Comparison of ENCODE assay signal across 24 cellular contexts in genomic region chr9:23665051-23665450, GRCh38.
"Had no signal": no experiment of that assay in that cellular context is flagged by ENCODE, and none has a peak within 500 bp of the region (broad histone marks: within the 10 kb centered on the region; RNA-seq: fewer than 3 reads in every experiment).

No MANE protein-coding gene starts in this region.

- H3K4me1 Mint-ChIP-seq: natural killer cell; stimulated activated effector memory CD8-positive, alpha-beta T cell treated with anti-CD3 and anti-CD28 coated beads, Interleukin-12 subunit alpha, Interleukin-12 subunit beta, amount 100 ng/mL, for 72 hours had no signal

- H3K36me3 Mint-ChIP-seq: natural killer cell; stimulated activated effector memory CD8-positive, alpha-beta T cell treated with anti-CD3 and anti-CD28 coated beads, Interleukin-12 subunit alpha, Interleukin-12 subunit beta, amount 100 ng/mL, for 72 hours had no signal

- H3K27ac ChIP-seq: dorsolateral prefrontal cortex, esophagus squamous epithelium, heart right ventricle, left ventricle myocardium inferior, lower lobe of right lung, psoas muscle, sigmoid colon, stomach, thyroid gland, vagina had no signal

- H3K36me3 ChIP-seq: esophagus squamous epithelium, heart right ventricle, left ventricle myocardium inferior, lower lobe of right lung, sigmoid colon, stomach, thyroid gland, vagina had no signal

- DNase-seq: dorsolateral prefrontal cortex; effector CD4-positive, alpha-beta T cell; esophagus squamous epithelium; foreskin melanocyte; glutamatergic neuron; heart right ventricle; hippocampal formation; left colon; left ventricle myocardium inferior; lower lobe of right lung; natural killer cell; nucleus accumbens; posterior cingulate gyrus; psoas muscle; right cardiac atrium; sigmoid colon; stimulated activated CD4-positive, alpha-beta T cell treated with anti-CD3 and anti-CD28 coated beads, Interleukin-2, amount 100 ng/mL, for 24 hours; stimulated activated CD4-positive, alpha-beta T cell treated with anti-CD3 and anti-CD28 coated beads, Interleukin-4, amount 100 ng/mL, for 24 hours; stimulated activated naive CD4-positive, alpha-beta T cell treated with Interleukin-2 at 50 U/mL for 16 hours; stomach; thyroid gland; trophoblast cell had no signal

- H3K4me1 ChIP-seq: esophagus squamous epithelium, heart right ventricle, left ventricle myocardium inferior, lower lobe of right lung, psoas muscle, sigmoid colon, stomach, thyroid gland had no signal

- H3K9me3 ChIP-seq: esophagus squamous epithelium, heart right ventricle, left ventricle myocardium inferior, lower lobe of right lung, psoas muscle, sigmoid colon, stomach, thyroid gland, vagina had no signal

- H3K27ac Mint-ChIP-seq: natural killer cell; stimulated activated effector memory CD8-positive, alpha-beta T cell treated with anti-CD3 and anti-CD28 coated beads, Interleukin-12 subunit alpha, Interleukin-12 subunit beta, amount 100 ng/mL, for 72 hours had no signal

- H3K4me3 ChIP-seq: dorsolateral prefrontal cortex, esophagus squamous epithelium, heart right ventricle, left ventricle myocardium inferior, lower lobe of right lung, psoas muscle, sigmoid colon, stomach, thyroid gland, vagina had no signal

- H3K27me3 ChIP-seq: dorsolateral prefrontal cortex, esophagus squamous epithelium, heart right ventricle, sigmoid colon, stomach, thyroid gland, vagina had no signal

- ATAC-seq: heart right ventricle; lower lobe of right lung; natural killer cell; psoas muscle; right cardiac atrium; stimulated activated effector memory CD8-positive, alpha-beta T cell treated with anti-CD3 and anti-CD28 coated beads, Interleukin-12 subunit alpha, Interleukin-12 subunit beta, amount 100 ng/mL, for 72 hours had no signal

- H3K4me3 Mint-ChIP-seq: natural killer cell; stimulated activated effector memory CD8-positive, alpha-beta T cell treated with anti-CD3 and anti-CD28 coated beads, Interleukin-12 subunit alpha, Interleukin-12 subunit beta, amount 100 ng/mL, for 72 hours had no signal
